ENCODE assay signal across 8 cellular contexts in the genomic region with DNA sequence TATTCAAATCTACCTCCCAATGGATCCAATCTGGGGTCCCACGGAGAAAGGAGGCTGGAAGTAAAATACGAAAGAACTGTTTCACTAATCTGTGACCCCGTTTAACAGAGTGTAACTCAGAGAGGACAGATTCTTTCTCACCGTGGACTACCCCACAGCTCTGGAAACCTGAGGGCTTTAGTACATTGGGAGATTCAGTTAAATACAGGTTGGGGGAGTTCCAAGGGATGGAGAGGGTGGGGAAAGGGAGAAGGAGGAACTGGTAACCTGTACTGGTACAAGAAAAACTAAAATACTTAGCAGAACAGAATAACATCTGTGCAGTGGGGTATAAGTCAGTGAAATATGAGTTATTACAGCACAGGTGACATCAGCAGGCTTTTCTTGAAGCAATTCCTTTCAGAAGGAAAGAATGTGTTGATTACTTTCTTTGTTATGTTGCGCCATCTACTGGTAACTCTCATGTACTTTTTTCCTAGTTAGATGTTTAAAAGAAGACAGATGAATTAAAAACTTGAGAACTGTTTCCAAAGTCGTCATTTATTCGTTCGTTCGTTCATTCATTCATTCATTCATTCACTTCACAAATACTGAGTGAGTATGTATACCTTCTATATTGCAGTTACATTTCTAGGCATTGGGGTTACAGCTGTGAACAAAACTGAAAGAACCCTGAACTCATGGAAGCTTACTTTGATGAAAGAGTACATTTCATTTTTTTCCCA. TPM values are rescaled to one million over a fixed set of nuclear protein-coding genes. Genes with fewer than 3 reads are reported as not detected.
DNase-seq lines count a peak whose midpoint lies in the region; ATAC-seq, FAIRE-seq and TF ChIP-seq lines count a peak whose summit lies in the region.

No MANE protein-coding gene starts in this region.

- no peak for ATAC-seq in GM21825 (IDR thresholded peaks at IDR 0.05; ENCODE audit: unreplicated experiment)

- no peak overlapping the region for H3K27ac Mint-ChIP-seq in progenitor cell of endocrine pancreas

- peaks cover 11% of the 10 kb centered on the region for H3K9me3 Mint-ChIP-seq in progenitor cell of endocrine pancreas (ENCODE audit: low read depth)

- H3K4me1 Mint-ChIP-seq in progenitor cell of endocrine pancreas (ENCODE audit: low read depth): no peaks in the 10 kb centered on the region

- no peak overlapping the region for H3K4me3 ChIP-seq in AG04449 (ENCODE audit: low read depth, low read length)

- no peaks in the 10 kb centered on the region for H3K27me3 Mint-ChIP-seq in progenitor cell of endocrine pancreas

- CTCF ChIA-PET in AG04449 (lab: Yijun Ruan, JAX): interaction anchor here (0.6 to 29.4 kb wide), 50 partner anchors 9 to 657 kb away, joined by 3 to 597 read pairs (median 4); partner anchors contain the start of gene GSN

- peak; percentile 28 for TF ChIP-seq CTCF in AG04449 (IDR thresholded peaks at IDR 0.05; ENCODE audit: insufficient read depth, low read length, missing control alignments)
- TF ChIP-seq CTCF in GM12872 (IDR thresholded peaks at IDR 0.05; ENCODE audit: insufficient read depth, low read depth, low read length): peak; percentile 51; the same call in 1 of the 3 replicates
- TF ChIP-seq CTCF in progenitor cell of endocrine pancreas (IDR thresholded peaks at IDR 0.05; ENCODE audit: unreplicated experiment): peak; percentile 71

- FAIRE-seq in TTC549 (lab: Jason Lieb, UNC): peak; percentile 93

- H3K4me3 Mint-ChIP-seq in progenitor cell of endocrine pancreas (ENCODE audit: low read depth): no peak overlapping the region

- POLR2A ChIA-PET in AG04449 (lab: Yijun Ruan, JAX): no interaction called here

- peaks cover 1% of the 10 kb centered on the region for H3K36me3 Mint-ChIP-seq in progenitor cell of endocrine pancreas (ENCODE audit: insufficient read depth)

- peak; percentile 37 for DNase-seq in AG04449 (ENCODE audit: low read depth, low spot score)
- peak; percentile 36 for DNase-seq in NCI-H2029 (lab: John Stamatoyannopoulos, UW)
- DNase-seq in foreskin melanocyte: peak; percentile 60
- DNase-seq in progenitor cell of endocrine pancreas (ENCODE audit: low spot score, unreplicated experiment): no peak
- DNase-seq in T1000 (lab: John Stamatoyannopoulos, UW): no peak

RNA-seq across cellular contexts. Expression of gene STOM, which starts 30.0 kb away (rescaled TPM):
- 11.0 and 14.4 TPM in 2 replicates for total RNA-seq in progenitor cell of endocrine pancreas

Comparison
In these comparisons a context has a peak if more than half of its experiments do, and no peak if none do; other contexts are left out.
1. DNase-seq: peak in AG04449 (single experiment), NCI-H2029 (single experiment) and foreskin melanocyte (single experiment); none in progenitor cell of endocrine pancreas (single experiment) and T1000 (single experiment).
2. Peak in every context shown above with its lines, with median percentiles within 50 percentile points of each other: CTCF ChIP-seq.